Comparison of ENCODE assay signal across 1 cellular context in the genomic region with DNA sequence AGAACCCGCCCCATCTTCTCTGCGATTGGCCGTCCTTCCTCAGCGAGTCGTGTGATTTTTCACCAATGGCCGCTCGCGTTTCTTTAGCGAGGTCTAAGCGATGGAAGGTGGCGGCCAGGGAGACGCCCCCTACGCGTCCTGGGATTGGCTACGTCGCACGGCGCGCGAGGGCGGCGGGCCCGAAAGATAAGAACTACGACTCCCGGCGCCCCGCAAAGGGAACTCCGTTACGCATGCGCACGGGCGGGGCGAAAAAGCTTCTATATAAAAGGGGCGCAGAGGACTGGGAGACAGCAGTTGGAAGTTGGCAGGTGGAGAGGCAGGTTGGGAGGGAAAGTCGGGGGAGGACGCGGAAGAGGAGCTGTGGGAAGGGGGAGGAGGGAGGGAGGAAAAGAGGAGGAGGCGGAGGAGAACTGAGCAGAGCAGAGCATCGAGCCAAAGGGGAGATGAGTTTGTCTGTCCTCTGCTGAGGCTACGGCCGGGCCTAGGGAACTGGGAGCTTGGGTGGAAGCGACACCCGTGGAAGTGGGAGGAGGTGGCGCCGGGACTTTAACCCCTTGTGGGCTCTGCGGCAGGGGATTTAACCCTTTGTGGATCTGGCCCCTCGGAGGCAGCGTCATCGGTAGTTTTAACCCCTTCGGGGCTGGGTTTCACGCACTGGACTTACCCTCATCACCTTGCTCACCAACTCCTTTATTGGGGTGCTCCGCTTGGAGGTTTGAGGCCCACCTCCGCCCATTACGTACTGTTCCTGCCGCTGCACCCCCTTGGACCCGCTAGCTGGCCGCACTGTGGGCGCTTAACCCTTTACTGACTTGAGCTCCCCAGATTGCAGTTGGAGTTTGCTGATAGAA.
A peak's percentile ranks its signal among the peaks of the same experiment; 100 is the strongest.
TF ChIP-seq lines count a peak whose summit lies in the region.

A gene with protein sequence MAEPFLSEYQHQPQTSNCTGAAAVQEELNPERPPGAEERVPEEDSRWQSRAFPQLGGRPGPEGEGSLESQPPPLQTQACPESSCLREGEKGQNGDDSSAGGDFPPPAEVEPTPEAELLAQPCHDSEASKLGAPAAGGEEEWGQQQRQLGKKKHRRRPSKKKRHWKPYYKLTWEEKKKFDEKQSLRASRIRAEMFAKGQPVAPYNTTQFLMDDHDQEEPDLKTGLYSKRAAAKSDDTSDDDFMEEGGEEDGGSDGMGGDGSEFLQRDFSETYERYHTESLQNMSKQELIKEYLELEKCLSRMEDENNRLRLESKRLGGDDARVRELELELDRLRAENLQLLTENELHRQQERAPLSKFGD (plus strand): TSS at position 293 of the 854 bp plus-strand sequence. CDS start 716 bp downstream, outside the sequence.

TF ChIP-seq in K562, 482 proteins besides CTCF, POLR2A, EP300 and RAD21 (continued from another document and continues in another):
- TF ChIP-seq SP2 (IDR thresholded peaks at IDR 0.05; ENCODE audit: extremely low read depth, low read depth, low read length, poor library complexity, severe bottlenecking), result peak; percentile 26
- TF ChIP-seq NFXL1 (CRISPR knock-in tag; IDR thresholded peaks at IDR 0.05), result peak; percentile 88
- 0 out of 2 replicates have a peak, but pooled peaks have one; percentile 13 for TF ChIP-seq ZNF551 (CRISPR knock-in tag; IDR thresholded peaks at IDR 0.05)
- TF ChIP-seq CBX1 (IDR thresholded peaks at IDR 0.05; ENCODE audit: low read depth), result peak; percentile 99
- TF ChIP-seq, protein P1, sequence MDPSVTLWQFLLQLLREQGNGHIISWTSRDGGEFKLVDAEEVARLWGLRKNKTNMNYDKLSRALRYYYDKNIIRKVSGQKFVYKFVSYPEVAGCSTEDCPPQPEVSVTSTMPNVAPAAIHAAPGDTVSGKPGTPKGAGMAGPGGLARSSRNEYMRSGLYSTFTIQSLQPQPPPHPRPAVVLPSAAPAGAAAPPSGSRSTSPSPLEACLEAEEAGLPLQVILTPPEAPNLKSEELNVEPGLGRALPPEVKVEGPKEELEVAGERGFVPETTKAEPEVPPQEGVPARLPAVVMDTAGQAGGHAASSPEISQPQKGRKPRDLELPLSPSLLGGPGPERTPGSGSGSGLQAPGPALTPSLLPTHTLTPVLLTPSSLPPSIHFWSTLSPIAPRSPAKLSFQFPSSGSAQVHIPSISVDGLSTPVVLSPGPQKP (CRISPR knock-in tag; IDR thresholded peaks at IDR 0.05), result no peak
- no peak for TF ChIP-seq ZNF197 (CRISPR knock-in tag; IDR thresholded peaks at IDR 0.05; ENCODE audit: low read depth)
- TF ChIP-seq, protein P2, sequence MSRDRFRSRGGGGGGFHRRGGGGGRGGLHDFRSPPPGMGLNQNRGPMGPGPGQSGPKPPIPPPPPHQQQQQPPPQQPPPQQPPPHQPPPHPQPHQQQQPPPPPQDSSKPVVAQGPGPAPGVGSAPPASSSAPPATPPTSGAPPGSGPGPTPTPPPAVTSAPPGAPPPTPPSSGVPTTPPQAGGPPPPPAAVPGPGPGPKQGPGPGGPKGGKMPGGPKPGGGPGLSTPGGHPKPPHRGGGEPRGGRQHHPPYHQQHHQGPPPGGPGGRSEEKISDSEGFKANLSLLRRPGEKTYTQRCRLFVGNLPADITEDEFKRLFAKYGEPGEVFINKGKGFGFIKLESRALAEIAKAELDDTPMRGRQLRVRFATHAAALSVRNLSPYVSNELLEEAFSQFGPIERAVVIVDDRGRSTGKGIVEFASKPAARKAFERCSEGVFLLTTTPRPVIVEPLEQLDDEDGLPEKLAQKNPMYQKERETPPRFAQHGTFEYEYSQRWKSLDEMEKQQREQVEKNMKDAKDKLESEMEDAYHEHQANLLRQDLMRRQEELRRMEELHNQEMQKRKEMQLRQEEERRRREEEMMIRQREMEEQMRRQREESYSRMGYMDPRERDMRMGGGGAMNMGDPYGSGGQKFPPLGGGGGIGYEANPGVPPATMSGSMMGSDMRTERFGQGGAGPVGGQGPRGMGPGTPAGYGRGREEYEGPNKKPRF (IDR thresholded peaks at IDR 0.05; ENCODE audit: low read depth, low read length), result no peak
- TF ChIP-seq HDGF (IDR thresholded peaks at IDR 0.05), result no peak
- TF ChIP-seq, protein P3, sequence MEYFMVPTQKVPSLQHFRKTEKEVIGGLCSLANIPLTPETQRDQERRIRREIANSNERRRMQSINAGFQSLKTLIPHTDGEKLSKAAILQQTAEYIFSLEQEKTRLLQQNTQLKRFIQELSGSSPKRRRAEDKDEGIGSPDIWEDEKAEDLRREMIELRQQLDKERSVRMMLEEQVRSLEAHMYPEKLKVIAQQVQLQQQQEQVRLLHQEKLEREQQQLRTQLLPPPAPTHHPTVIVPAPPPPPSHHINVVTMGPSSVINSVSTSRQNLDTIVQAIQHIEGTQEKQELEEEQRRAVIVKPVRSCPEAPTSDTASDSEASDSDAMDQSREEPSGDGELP (CRISPR knock-in tag; IDR thresholded peaks at IDR 0.05; ENCODE audit: borderline replicate concordance), result peak; percentile 84; the same call in 1 of the 2 replicates
- peak; percentile 74 for TF ChIP-seq CCNT2 (IDR thresholded peaks at IDR 0.05; ENCODE audit: borderline replicate concordance, extremely low read depth, insufficient read length, low read depth, low read length)
- TF ChIP-seq BRF1 (IDR thresholded peaks at IDR 0.05; ENCODE audit: borderline replicate concordance, extremely low read depth, insufficient read length), result no peak
- TF ChIP-seq MECOM (CRISPR knock-in tag; IDR thresholded peaks at IDR 0.05), result peak; percentile 26; the same call in 1 of the 2 replicates
- TF ChIP-seq SMAD3 (CRISPR knock-in tag; conservative IDR thresholded peaks at IDR 0.05), result peak; percentile 92
- TF ChIP-seq STAT5A (IDR thresholded peaks at IDR 0.05; ENCODE audit: borderline replicate concordance, low read length), result peak; percentile 33; the same call in 1 of the 2 replicates
- TF ChIP-seq SUPT5H (IDR thresholded peaks at IDR 0.05), result peak; percentile 100
- peak; percentile 100 for TF ChIP-seq ELF4 (CRISPR knock-in tag; IDR thresholded peaks at IDR 0.05)
- TF ChIP-seq ZFP30 (CRISPR knock-in tag; IDR thresholded peaks at IDR 0.05; ENCODE audit: borderline replicate concordance), result peak; percentile 71; the same call in 1 of the 2 replicates
- peak; percentile 86 to 97 for TF ChIP-seq NONO (IDR thresholded peaks at IDR 0.05; ENCODE audit: low read depth in 2 of 2, low read length in 1 of 2)
- TF ChIP-seq, protein P4, sequence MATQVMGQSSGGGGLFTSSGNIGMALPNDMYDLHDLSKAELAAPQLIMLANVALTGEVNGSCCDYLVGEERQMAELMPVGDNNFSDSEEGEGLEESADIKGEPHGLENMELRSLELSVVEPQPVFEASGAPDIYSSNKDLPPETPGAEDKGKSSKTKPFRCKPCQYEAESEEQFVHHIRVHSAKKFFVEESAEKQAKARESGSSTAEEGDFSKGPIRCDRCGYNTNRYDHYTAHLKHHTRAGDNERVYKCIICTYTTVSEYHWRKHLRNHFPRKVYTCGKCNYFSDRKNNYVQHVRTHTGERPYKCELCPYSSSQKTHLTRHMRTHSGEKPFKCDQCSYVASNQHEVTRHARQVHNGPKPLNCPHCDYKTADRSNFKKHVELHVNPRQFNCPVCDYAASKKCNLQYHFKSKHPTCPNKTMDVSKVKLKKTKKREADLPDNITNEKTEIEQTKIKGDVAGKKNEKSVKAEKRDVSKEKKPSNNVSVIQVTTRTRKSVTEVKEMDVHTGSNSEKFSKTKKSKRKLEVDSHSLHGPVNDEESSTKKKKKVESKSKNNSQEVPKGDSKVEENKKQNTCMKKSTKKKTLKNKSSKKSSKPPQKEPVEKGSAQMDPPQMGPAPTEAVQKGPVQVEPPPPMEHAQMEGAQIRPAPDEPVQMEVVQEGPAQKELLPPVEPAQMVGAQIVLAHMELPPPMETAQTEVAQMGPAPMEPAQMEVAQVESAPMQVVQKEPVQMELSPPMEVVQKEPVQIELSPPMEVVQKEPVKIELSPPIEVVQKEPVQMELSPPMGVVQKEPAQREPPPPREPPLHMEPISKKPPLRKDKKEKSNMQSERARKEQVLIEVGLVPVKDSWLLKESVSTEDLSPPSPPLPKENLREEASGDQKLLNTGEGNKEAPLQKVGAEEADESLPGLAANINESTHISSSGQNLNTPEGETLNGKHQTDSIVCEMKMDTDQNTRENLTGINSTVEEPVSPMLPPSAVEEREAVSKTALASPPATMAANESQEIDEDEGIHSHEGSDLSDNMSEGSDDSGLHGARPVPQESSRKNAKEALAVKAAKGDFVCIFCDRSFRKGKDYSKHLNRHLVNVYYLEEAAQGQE (CRISPR knock-in tag; IDR thresholded peaks at IDR 0.05; ENCODE audit: low read depth), result peak; percentile 71; the same call in 1 of the 2 replicates
- TF ChIP-seq GATA2 (CRISPR knock-in tag; IDR thresholded peaks at IDR 0.05), result no peak; the same call in 1 of the 2 replicates
- TF ChIP-seq RBM17 (IDR thresholded peaks at IDR 0.05; ENCODE audit: borderline replicate concordance, low read depth, low read length), result no peak
- peak; percentile 36; the same call in 1 of the 2 replicates for TF ChIP-seq NR4A1 (CRISPR knock-in tag; IDR thresholded peaks at IDR 0.05)
- no peak; the same call in 1 of the 2 replicates for TF ChIP-seq NR4A1 (tag; IDR thresholded peaks at IDR 0.05)
- TF ChIP-seq, protein P5, sequence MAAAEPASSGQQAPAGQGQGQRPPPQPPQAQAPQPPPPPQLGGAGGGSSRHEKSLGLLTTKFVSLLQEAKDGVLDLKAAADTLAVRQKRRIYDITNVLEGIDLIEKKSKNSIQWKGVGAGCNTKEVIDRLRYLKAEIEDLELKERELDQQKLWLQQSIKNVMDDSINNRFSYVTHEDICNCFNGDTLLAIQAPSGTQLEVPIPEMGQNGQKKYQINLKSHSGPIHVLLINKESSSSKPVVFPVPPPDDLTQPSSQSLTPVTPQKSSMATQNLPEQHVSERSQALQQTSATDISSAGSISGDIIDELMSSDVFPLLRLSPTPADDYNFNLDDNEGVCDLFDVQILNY (CRISPR knock-in tag; IDR thresholded peaks at IDR 0.05), result no peak
- TF ChIP-seq STAG1 (CRISPR knock-in tag; IDR thresholded peaks at IDR 0.05; ENCODE audit: borderline replicate concordance), result no peak
- peak; percentile 88 for TF ChIP-seq ERF (CRISPR knock-in tag; IDR thresholded peaks at IDR 0.05)
- TF ChIP-seq, protein P6, sequence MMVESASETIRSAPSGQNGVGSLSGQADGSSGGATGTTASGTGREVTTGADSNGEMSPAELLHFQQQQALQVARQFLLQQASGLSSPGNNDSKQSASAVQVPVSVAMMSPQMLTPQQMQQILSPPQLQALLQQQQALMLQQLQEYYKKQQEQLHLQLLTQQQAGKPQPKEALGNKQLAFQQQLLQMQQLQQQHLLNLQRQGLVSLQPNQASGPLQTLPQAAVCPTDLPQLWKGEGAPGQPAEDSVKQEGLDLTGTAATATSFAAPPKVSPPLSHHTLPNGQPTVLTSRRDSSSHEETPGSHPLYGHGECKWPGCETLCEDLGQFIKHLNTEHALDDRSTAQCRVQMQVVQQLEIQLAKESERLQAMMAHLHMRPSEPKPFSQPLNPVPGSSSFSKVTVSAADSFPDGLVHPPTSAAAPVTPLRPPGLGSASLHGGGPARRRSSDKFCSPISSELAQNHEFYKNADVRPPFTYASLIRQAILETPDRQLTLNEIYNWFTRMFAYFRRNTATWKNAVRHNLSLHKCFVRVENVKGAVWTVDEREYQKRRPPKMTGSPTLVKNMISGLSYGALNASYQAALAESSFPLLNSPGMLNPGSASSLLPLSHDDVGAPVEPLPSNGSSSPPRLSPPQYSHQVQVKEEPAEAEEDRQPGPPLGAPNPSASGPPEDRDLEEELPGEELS (CRISPR knock-in tag; IDR thresholded peaks at IDR 0.05; ENCODE audit: borderline replicate concordance), result peak; percentile 62; the same call in 1 of the 2 replicates
- TF ChIP-seq DIDO1 (tag; IDR thresholded peaks at IDR 0.05; ENCODE audit: low read depth), result no peak
- TF ChIP-seq SETDB1 (IDR thresholded peaks at IDR 0.05; ENCODE audit: low read length), result peak; percentile 94
- TF ChIP-seq ZNF253 (CRISPR knock-in tag; conservative IDR thresholded peaks at IDR 0.05), result peak; percentile 76
- TF ChIP-seq, protein P7, sequence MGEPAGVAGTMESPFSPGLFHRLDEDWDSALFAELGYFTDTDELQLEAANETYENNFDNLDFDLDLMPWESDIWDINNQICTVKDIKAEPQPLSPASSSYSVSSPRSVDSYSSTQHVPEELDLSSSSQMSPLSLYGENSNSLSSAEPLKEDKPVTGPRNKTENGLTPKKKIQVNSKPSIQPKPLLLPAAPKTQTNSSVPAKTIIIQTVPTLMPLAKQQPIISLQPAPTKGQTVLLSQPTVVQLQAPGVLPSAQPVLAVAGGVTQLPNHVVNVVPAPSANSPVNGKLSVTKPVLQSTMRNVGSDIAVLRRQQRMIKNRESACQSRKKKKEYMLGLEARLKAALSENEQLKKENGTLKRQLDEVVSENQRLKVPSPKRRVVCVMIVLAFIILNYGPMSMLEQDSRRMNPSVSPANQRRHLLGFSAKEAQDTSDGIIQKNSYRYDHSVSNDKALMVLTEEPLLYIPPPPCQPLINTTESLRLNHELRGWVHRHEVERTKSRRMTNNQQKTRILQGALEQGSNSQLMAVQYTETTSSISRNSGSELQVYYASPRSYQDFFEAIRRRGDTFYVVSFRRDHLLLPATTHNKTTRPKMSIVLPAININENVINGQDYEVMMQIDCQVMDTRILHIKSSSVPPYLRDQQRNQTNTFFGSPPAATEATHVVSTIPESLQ (CRISPR knock-in tag; IDR thresholded peaks at IDR 0.05), result 0 out of 2 replicates have a peak, but pooled peaks have one; percentile 39
- peak; percentile 96 for TF ChIP-seq PHTF2 (CRISPR knock-in tag; IDR thresholded peaks at IDR 0.05)
- peak; percentile 96 for TF ChIP-seq CHD1 (IDR thresholded peaks at IDR 0.05; ENCODE audit: low read length)
- peak; percentile 88 for TF ChIP-seq BCOR (IDR thresholded peaks at IDR 0.05)
- no peak for TF ChIP-seq HDAC6 (IDR thresholded peaks at IDR 0.05; ENCODE audit: low read depth, low read length)
- peak in 1 of 2 experiments; percentile 28; a peak in 3 of 4 replicates for TF ChIP-seq FOXK2 (conservative IDR thresholded peaks at IDR 0.05 in 1 of 2, IDR thresholded peaks at IDR 0.05 in 1 of 2; ENCODE audit: low read depth in 2 of 2)
- no peak for TF ChIP-seq CBX8 (IDR thresholded peaks at IDR 0.05; ENCODE audit: borderline replicate concordance, extremely low read depth, low read depth, low read length, poor library complexity, severe bottlenecking)
- TF ChIP-seq GTF2A2 (tag; IDR thresholded peaks at IDR 0.05), result no peak
